In the genomic region with DNA sequence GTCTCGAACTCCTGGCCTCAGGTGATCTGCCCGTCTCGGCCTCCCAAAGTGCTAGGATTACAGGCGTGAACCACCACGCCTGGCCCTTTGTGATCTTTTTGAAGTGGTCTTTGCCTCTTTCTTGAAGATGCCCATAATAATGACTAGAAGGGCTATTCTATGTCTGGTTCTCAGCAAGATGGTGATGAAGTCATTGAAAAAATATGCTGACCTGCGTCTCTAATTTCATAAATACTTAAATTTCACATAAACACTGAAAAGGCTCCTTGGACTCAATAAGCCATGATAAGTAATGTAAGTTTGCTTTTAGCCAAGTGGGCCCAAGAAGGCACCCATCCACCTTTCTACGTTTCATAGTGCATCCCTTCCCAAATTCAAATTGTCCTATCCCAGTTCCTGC, we compare ENCODE assay signal across 8 cellular contexts. TPM values are rescaled to one million over a fixed set of nuclear protein-coding genes. Genes with fewer than 3 reads are reported as not detected.
DNase-seq lines count a peak whose midpoint lies in the region; ATAC-seq lines count a peak whose summit lies in the region.

No MANE protein-coding gene starts in this region.

- H3K27ac ChIP-seq in substantia nigra (ENCODE audit: low read depth, low read length, poor library complexity, severe bottlenecking) = peak overlapping the region; percentile 88

- peaks cover 40% of the 10 kb centered on the region for H3K4me1 Mint-ChIP-seq in activated CD4-positive, alpha-beta T cell treated with anti-CD3 and anti-CD28 coated beads for 36 hours
- peaks cover 48% of the 10 kb centered on the region for H3K4me1 Mint-ChIP-seq in activated T-helper 1 cell treated with anti-CD3 and anti-CD28 coated beads, Interleukin-12 subunit alpha, Interleukin-12 subunit beta, Interleukin-2, Interleukin-4 antibody, amounts not matched to agents 30 ng/mL and 10 ng/mL and 1 ng/mL, durations not matched to agents 14 hours and 24 hours and 36 hours (ENCODE audit: low read depth)

- POLR2A ChIA-PET in activated CD4-positive, alpha-beta T cell treated with anti-CD3 and anti-CD28 coated beads for 36 hours (lab: Charles Lee) = no interaction called here

- DNase-seq in activated CD4-positive, alpha-beta T cell treated with anti-CD3 and anti-CD28 coated beads for 36 hours = no peak
- no peak for DNase-seq in activated CD4-positive, alpha-beta T cell treated with anti-CD3 and anti-CD28 coated beads, Interleukin-2, amount 50 U/mL, for 48 hours
- no peak for DNase-seq in activated T-helper 1 cell treated with anti-CD3 and anti-CD28 coated beads, Interleukin-12 subunit alpha, Interleukin-12 subunit beta, Interleukin-2, Interleukin-4 antibody, amounts not matched to agents 30 ng/mL and 10 ng/mL and 1 ng/mL, durations not matched to agents 14 hours and 24 hours and 36 hours (ENCODE audit: low spot score)
- DNase-seq in substantia nigra (lab: John Stamatoyannopoulos, UW) (no peak), HUDEP-2 (lab: John Stamatoyannopoulos, UW; ENCODE audit: unreplicated experiment in 76 of 76) (no peak)

- peaks cover 5% of the 10 kb centered on the region for H3K27me3 Mint-ChIP-seq in activated CD4-positive, alpha-beta T cell treated with anti-CD3 and anti-CD28 coated beads for 36 hours
- H3K27me3 Mint-ChIP-seq in activated T-helper 1 cell treated with anti-CD3 and anti-CD28 coated beads, Interleukin-12 subunit alpha, Interleukin-12 subunit beta, Interleukin-2, Interleukin-4 antibody, amounts not matched to agents 30 ng/mL and 10 ng/mL and 1 ng/mL, durations not matched to agents 14 hours and 24 hours and 36 hours (ENCODE audit: insufficient read depth) = peaks cover 7% of the 10 kb centered on the region

- peak overlapping the region; percentile 74 for H3K4me3 ChIP-seq in iPS-11a (ENCODE audit: low read depth, low read length)

- ATAC-seq in activated CD4-positive, alpha-beta T cell treated with anti-CD3 and anti-CD28 coated beads for 36 hours = no peak
- no peak for ATAC-seq in GM21737 (IDR thresholded peaks at IDR 0.05; ENCODE audit: unreplicated experiment)
- ATAC-seq in HG02884 (IDR thresholded peaks at IDR 0.05; ENCODE audit: unreplicated experiment) = no peak

- H3K9me3 Mint-ChIP-seq in activated CD4-positive, alpha-beta T cell treated with anti-CD3 and anti-CD28 coated beads for 36 hours (ENCODE audit: low read depth) = no peaks in the 10 kb centered on the region
- H3K9me3 Mint-ChIP-seq in activated T-helper 1 cell treated with anti-CD3 and anti-CD28 coated beads, Interleukin-12 subunit alpha, Interleukin-12 subunit beta, Interleukin-2, Interleukin-4 antibody, amounts not matched to agents 30 ng/mL and 10 ng/mL and 1 ng/mL, durations not matched to agents 14 hours and 24 hours and 36 hours = no peaks in the 10 kb centered on the region

- intact Hi-C loops in activated CD4-positive, alpha-beta T cell treated with anti-CD3 and anti-CD28 coated beads for 36 hours (cut with DNase I, micrococcal nuclease) = loop anchor here in 1 of 2 experiments (2.0 to 10.0 kb wide), 6 partner anchors 27 to 1883 kb away; a partner anchor contains a TSS
- intact Hi-C loops in activated T-helper 1 cell treated with anti-CD3 and anti-CD28 coated beads, Interleukin-12 subunit alpha, Interleukin-12 subunit beta, Interleukin-2, Interleukin-4 antibody, amounts not matched to agents 30 ng/mL and 10 ng/mL and 1 ng/mL, durations not matched to agents 14 hours and 24 hours and 36 hours (cut with micrococcal nuclease) = no loop called here

- CTCF ChIA-PET in activated CD4-positive, alpha-beta T cell treated with anti-CD3 and anti-CD28 coated beads for 36 hours (lab: Charles Lee) = interaction anchor here (1.0 to 1.1 kb wide), 2 partner anchors 9 to 64 kb away, joined by 4 to 5 read pairs; no protein-coding TSS in a partner anchor

- H3K27ac Mint-ChIP-seq in activated CD4-positive, alpha-beta T cell treated with anti-CD3 and anti-CD28 coated beads for 36 hours = peak overlapping the region; percentile 96
- H3K27ac Mint-ChIP-seq in activated T-helper 1 cell treated with anti-CD3 and anti-CD28 coated beads, Interleukin-12 subunit alpha, Interleukin-12 subunit beta, Interleukin-2, Interleukin-4 antibody, amounts not matched to agents 30 ng/mL and 10 ng/mL and 1 ng/mL, durations not matched to agents 14 hours and 24 hours and 36 hours = peak overlapping the region; percentile 99

- peak overlapping the region; percentile 86 for H3K4me3 Mint-ChIP-seq in activated CD4-positive, alpha-beta T cell treated with anti-CD3 and anti-CD28 coated beads for 36 hours
- peak overlapping the region; percentile 98 for H3K4me3 Mint-ChIP-seq in activated T-helper 1 cell treated with anti-CD3 and anti-CD28 coated beads, Interleukin-12 subunit alpha, Interleukin-12 subunit beta, Interleukin-2, Interleukin-4 antibody, amounts not matched to agents 30 ng/mL and 10 ng/mL and 1 ng/mL, durations not matched to agents 14 hours and 24 hours and 36 hours

- H3K36me3 Mint-ChIP-seq in activated CD4-positive, alpha-beta T cell treated with anti-CD3 and anti-CD28 coated beads for 36 hours (ENCODE audit: low read depth) = no peaks in the 10 kb centered on the region
- H3K36me3 Mint-ChIP-seq in activated T-helper 1 cell treated with anti-CD3 and anti-CD28 coated beads, Interleukin-12 subunit alpha, Interleukin-12 subunit beta, Interleukin-2, Interleukin-4 antibody, amounts not matched to agents 30 ng/mL and 10 ng/mL and 1 ng/mL, durations not matched to agents 14 hours and 24 hours and 36 hours (ENCODE audit: low read depth) = peaks cover 3% of the 10 kb centered on the region

RNA-seq across cellular contexts. Expression of a gene that starts 0.8 kb away (rescaled TPM):
- 10 to 100 TPM; 27.3 to 28.1 TPM for total RNA-seq in activated CD4-positive, alpha-beta T cell treated with anti-CD3 and anti-CD28 coated beads for 36 hours
- 57.3 and 57.9 TPM in 2 replicates for total RNA-seq in activated T-helper 1 cell treated with anti-CD3 and anti-CD28 coated beads, Interleukin-12 subunit alpha, Interleukin-12 subunit beta, Interleukin-2, Interleukin-4 antibody, amounts not matched to agents 30 ng/mL and 10 ng/mL and 1 ng/mL, durations not matched to agents 14 hours and 24 hours and 36 hours

RNA-seq across cellular contexts. Expression of a gene that starts 46.7 kb away (rescaled TPM):
- 10 to 100 TPM; 31.4 to 40.0 TPM for total RNA-seq in activated CD4-positive, alpha-beta T cell treated with anti-CD3 and anti-CD28 coated beads for 36 hours
- total RNA-seq in activated T-helper 1 cell treated with anti-CD3 and anti-CD28 coated beads, Interleukin-12 subunit alpha, Interleukin-12 subunit beta, Interleukin-2, Interleukin-4 antibody, amounts not matched to agents 30 ng/mL and 10 ng/mL and 1 ng/mL, durations not matched to agents 14 hours and 24 hours and 36 hours = 36.3 and 36.5 TPM in 2 replicates
